Comparison of ENCODE assay signal across 10 cellular contexts in the genomic region with DNA sequence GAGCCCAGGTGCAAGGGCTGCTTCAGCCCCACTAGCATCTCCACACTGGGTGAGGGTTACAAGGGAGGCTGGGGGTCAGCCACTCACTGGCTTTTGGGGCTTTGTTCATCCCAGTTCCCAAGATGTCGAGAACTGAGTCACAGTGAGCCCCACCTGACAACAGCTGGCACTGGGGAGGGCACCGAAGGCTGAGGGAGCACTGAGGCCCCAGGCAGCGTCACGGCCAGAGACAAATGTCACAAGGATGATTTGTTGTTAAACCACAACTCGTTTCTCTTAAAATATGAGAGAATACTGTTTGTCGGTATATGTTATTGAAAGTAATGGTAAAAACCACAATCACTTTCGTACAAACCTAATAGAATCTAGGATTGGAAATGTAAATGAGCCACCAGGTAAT.
DNase-seq lines count a peak whose midpoint lies in the region; ATAC-seq and TF ChIP-seq lines count a peak whose summit lies in the region.
"Had no signal": no experiment of that assay in that cellular context is flagged by ENCODE, and none has a peak within 500 bp of the region (broad histone marks: within the 10 kb centered on the region; RNA-seq: fewer than 3 reads in every experiment).

No MANE protein-coding gene starts in this region.

- peak overlapping the region; percentile 80 for H3K27ac ChIP-seq in neural cell (ENCODE audit: low read length)
- H3K27ac ChIP-seq: SK-N-MC had no signal

- no peak overlapping the region for H2AFZ ChIP-seq in neural cell (ENCODE audit: low read depth, low read length)

- no peak for TF ChIP-seq CTCF in neural cell (IDR thresholded peaks at IDR 0.05; ENCODE audit: poor library complexity, severe bottlenecking)

- no peaks in the 10 kb centered on the region for H4K20me1 ChIP-seq in neural cell (ENCODE audit: insufficient read depth)

- TF ChIP-seq RAD21 in neural cell (conservative IDR thresholded peaks at IDR 0.05), result no peak

- no peak for TF ChIP-seq EP300 in neural cell (conservative IDR thresholded peaks at IDR 0.05; ENCODE audit: poor library complexity, severe bottlenecking)

- ATAC-seq in GM18868 (IDR thresholded peaks at IDR 0.05; ENCODE audit: unreplicated experiment) (peak; percentile 26), GM21786 (IDR thresholded peaks at IDR 0.05; ENCODE audit: unreplicated experiment) (peak; percentile 33), GM21825 (IDR thresholded peaks at IDR 0.05; ENCODE audit: unreplicated experiment) (no peak)

- no peaks in the 10 kb centered on the region for H3K9me2 ChIP-seq in neural cell (ENCODE audit: insufficient read depth, low read length)

- no peaks in the 10 kb centered on the region for H3F3A ChIP-seq in neural cell (ENCODE audit: insufficient read depth, low read length, poor library complexity, severe bottlenecking)

- intact Hi-C loops in activated CD4-positive, alpha-beta memory T cell treated with anti-CD3 and anti-CD28 coated beads for 36 hours (cut with micrococcal nuclease), result loop anchor here (5.0 kb wide), 1 partner anchor 85 kb away; no protein-coding TSS in a partner anchor

- CTCF ChIA-PET in activated CD4-positive, alpha-beta memory T cell treated with anti-CD3 and anti-CD28 coated beads for 36 hours (lab: Charles Lee), result interaction anchor here (1.5 to 3.7 kb wide), 4 partner anchors 11 to 73 kb away, joined by 3 to 20 read pairs (median 16); no protein-coding TSS in a partner anchor

- H3K27me3 ChIP-seq in neural cell (ENCODE audit: insufficient read depth, low read depth, low read length), result no peaks in the 10 kb centered on the region

- H3K36me3 Mint-ChIP-seq in activated CD4-positive, alpha-beta memory T cell treated with anti-CD3 and anti-CD28 coated beads for 36 hours, result peaks cover 44% of the 10 kb centered on the region

- H3K36me3 ChIP-seq in neural cell (ENCODE audit: insufficient read depth, low read length), result no peaks in the 10 kb centered on the region

- no peaks in the 10 kb centered on the region for H3K9me3 Mint-ChIP-seq in activated CD4-positive, alpha-beta memory T cell treated with anti-CD3 and anti-CD28 coated beads for 36 hours

- H3K9ac ChIP-seq in neural cell (ENCODE audit: low read length), result no peak overlapping the region

- no peaks in the 10 kb centered on the region for H3K9me3 ChIP-seq in neural cell (ENCODE audit: low read length)

- H3K4me1 Mint-ChIP-seq in activated CD4-positive, alpha-beta memory T cell treated with anti-CD3 and anti-CD28 coated beads for 36 hours (ENCODE audit: low read depth), result peaks cover 97% of the 10 kb centered on the region

- DNase-seq in activated CD4-positive, alpha-beta memory T cell treated with anti-CD3 and anti-CD28 coated beads for 36 hours, result peak; percentile 78
- DNase-seq in HK-2 (ENCODE audit: unreplicated experiment) (no peak), NCI-H82 (lab: John Stamatoyannopoulos, UW) (no peak), midbrain (lab: John Stamatoyannopoulos, UW) (no peak)
- DNase-seq: occipital lobe had no signal

- POLR2A ChIA-PET in activated CD4-positive, alpha-beta memory T cell treated with anti-CD3 and anti-CD28 coated beads for 36 hours (lab: Charles Lee), result interaction anchor here (0.7 to 4.7 kb wide), 8 partner anchors 11 to 89 kb away, joined by 3 to 52 read pairs (median 21); no protein-coding TSS in a partner anchor

- peak overlapping the region; percentile 93 for H3K27ac Mint-ChIP-seq in activated CD4-positive, alpha-beta memory T cell treated with anti-CD3 and anti-CD28 coated beads for 36 hours

- no peaks in the 10 kb centered on the region for H3K27me3 Mint-ChIP-seq in activated CD4-positive, alpha-beta memory T cell treated with anti-CD3 and anti-CD28 coated beads for 36 hours

- H3K4me2 ChIP-seq in neural cell (ENCODE audit: low read length), result no peak overlapping the region

- no peak overlapping the region for H3K4me3 ChIP-seq in neural cell (ENCODE audit: low read length)
- H3K4me3 ChIP-seq: SK-N-MC had no signal

- peaks cover 19% of the 10 kb centered on the region for H3K79me2 ChIP-seq in neural cell (replicated peaks; ENCODE audit: insufficient read depth, low read length)

- H3K4me3 Mint-ChIP-seq in activated CD4-positive, alpha-beta memory T cell treated with anti-CD3 and anti-CD28 coated beads for 36 hours, result peak overlapping the region; percentile 66

TF ChIP-seq in neural cell, 6 proteins besides CTCF, POLR2A, EP300 and RAD21:
- no peak for TF ChIP-seq EZH2 (IDR thresholded peaks at IDR 0.05; ENCODE audit: borderline replicate concordance, insufficient read depth, low read length, poor library complexity, severe bottlenecking)
- TF ChIP-seq, protein P1, sequence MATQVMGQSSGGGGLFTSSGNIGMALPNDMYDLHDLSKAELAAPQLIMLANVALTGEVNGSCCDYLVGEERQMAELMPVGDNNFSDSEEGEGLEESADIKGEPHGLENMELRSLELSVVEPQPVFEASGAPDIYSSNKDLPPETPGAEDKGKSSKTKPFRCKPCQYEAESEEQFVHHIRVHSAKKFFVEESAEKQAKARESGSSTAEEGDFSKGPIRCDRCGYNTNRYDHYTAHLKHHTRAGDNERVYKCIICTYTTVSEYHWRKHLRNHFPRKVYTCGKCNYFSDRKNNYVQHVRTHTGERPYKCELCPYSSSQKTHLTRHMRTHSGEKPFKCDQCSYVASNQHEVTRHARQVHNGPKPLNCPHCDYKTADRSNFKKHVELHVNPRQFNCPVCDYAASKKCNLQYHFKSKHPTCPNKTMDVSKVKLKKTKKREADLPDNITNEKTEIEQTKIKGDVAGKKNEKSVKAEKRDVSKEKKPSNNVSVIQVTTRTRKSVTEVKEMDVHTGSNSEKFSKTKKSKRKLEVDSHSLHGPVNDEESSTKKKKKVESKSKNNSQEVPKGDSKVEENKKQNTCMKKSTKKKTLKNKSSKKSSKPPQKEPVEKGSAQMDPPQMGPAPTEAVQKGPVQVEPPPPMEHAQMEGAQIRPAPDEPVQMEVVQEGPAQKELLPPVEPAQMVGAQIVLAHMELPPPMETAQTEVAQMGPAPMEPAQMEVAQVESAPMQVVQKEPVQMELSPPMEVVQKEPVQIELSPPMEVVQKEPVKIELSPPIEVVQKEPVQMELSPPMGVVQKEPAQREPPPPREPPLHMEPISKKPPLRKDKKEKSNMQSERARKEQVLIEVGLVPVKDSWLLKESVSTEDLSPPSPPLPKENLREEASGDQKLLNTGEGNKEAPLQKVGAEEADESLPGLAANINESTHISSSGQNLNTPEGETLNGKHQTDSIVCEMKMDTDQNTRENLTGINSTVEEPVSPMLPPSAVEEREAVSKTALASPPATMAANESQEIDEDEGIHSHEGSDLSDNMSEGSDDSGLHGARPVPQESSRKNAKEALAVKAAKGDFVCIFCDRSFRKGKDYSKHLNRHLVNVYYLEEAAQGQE (IDR thresholded peaks at IDR 0.05; ENCODE audit: borderline replicate concordance), result no peak
- no peak for TF ChIP-seq MXI1 (conservative IDR thresholded peaks at IDR 0.05; ENCODE audit: poor library complexity, severe bottlenecking)
- no peak for TF ChIP-seq SMC3 (conservative IDR thresholded peaks at IDR 0.05; ENCODE audit: poor library complexity)
